17 cellular contexts compared by ENCODE assay signal in genomic region chr2:169160926-169161481, GRCh38.
DNase-seq lines count a peak whose midpoint lies in the region; ATAC-seq, FAIRE-seq and TF ChIP-seq lines count a peak whose summit lies in the region.
"Had no signal": no experiment of that assay in that cellular context is flagged by ENCODE, and none has a peak within 500 bp of the region (broad histone marks: within the 10 kb centered on the region; RNA-seq: fewer than 3 reads in every experiment).

No MANE protein-coding gene starts in this region.

- H3K27ac ChIP-seq in K562 (ENCODE audit: extremely low read depth, low read depth, low read length), result no peak overlapping the region
- H3K27ac ChIP-seq in foreskin keratinocyte, result no peak overlapping the region
- H3K27ac ChIP-seq in osteoblast (ENCODE audit: low read depth, low read length), result no peak overlapping the region
- H3K27ac ChIP-seq: A549 had no signal

- no peaks in the 10 kb centered on the region for H4K20me1 ChIP-seq in K562 (replicated peaks; ENCODE audit: control insufficient read depth, insufficient read depth, low read length)
- no peaks in the 10 kb centered on the region for H4K20me1 ChIP-seq in osteoblast (ENCODE audit: insufficient read depth, low read length)

- intact Hi-C loops in K562 (cut with micrococcal nuclease) (no loop called here), natural killer cell (cut with micrococcal nuclease) (no loop called here)

- H3K9me1 ChIP-seq in K562 (ENCODE audit: control insufficient read depth, insufficient read depth, low read length), result no peaks in the 10 kb centered on the region

- peak; percentile 53 for DNase-seq in HT1080 (ENCODE audit: low read depth)
- no peak for DNase-seq in K562 (ENCODE audit: extremely low read depth in 1 of 4, low spot score in 3 of 4)
- no peak for DNase-seq in foreskin keratinocyte
- no peak for DNase-seq in RKO (ENCODE audit: low spot score)
- no peak for DNase-seq in natural killer cell
- DNase-seq in GM19239 (ENCODE audit: insufficient read length, low spot score), result no peak
- no peak for DNase-seq in osteoblast (ENCODE audit: insufficient read length, low spot score, missing footprints)
- DNase-seq: CD8-positive, alpha-beta T cell; COR-L47; DND-41; GDM1; HCEC 1CT; HFFc6 had no signal

- no peaks in the 10 kb centered on the region for H3K9me3 Mint-ChIP-seq in natural killer cell
- H3K9me3 Mint-ChIP-seq: CD14-positive monocyte; CD8-positive, alpha-beta T cell had no signal

- no peak overlapping the region for H3K9ac ChIP-seq in K562 (ENCODE audit: insufficient read depth in 1 of 2, low read depth in 2 of 2, low read length in 2 of 2)

- in situ Hi-C loops in K562 (cut with MboI), result no loop called here

- TF ChIP-seq RAD21 in K562 (CRISPR knock-in tag; conservative IDR thresholded peaks at IDR 0.05 in 1 of 2, IDR thresholded peaks at IDR 0.05 in 1 of 2), result no peak

- H3K36me3 ChIP-seq in K562 (ENCODE audit: control insufficient read depth, insufficient read depth, low read length) (no peaks in the 10 kb centered on the region), osteoblast (ENCODE audit: insufficient read depth, low read length) (no peaks in the 10 kb centered on the region)

- no peak for TF ChIP-seq EP300 in K562 (IDR thresholded peaks at IDR 0.05; ENCODE audit: low read length)

- POLR2A ChIA-PET in K562 (lab: Yijun Ruan, JAX), result interaction anchor here (0.6 kb wide), 1 partner anchor 507 kb away, joined by 3 read pairs; no protein-coding TSS in a partner anchor

- no peak overlapping the region for H3K4me3 Mint-ChIP-seq in natural killer cell
- H3K4me3 Mint-ChIP-seq: CD14-positive monocyte; CD8-positive, alpha-beta T cell; HFFc6 had no signal

- H3K4me2 ChIP-seq in K562 (ENCODE audit: insufficient read depth, low read length) (no peak overlapping the region), osteoblast (ENCODE audit: insufficient read depth, low read length) (no peak overlapping the region)
- H3K4me2 ChIP-seq: A549 had no signal

- no peaks in the 10 kb centered on the region for H3K9me3 ChIP-seq in K562 (replicated peaks; ENCODE audit: control insufficient read depth, insufficient read depth, low read depth, low read length)
- H3K9me3 ChIP-seq in osteoblast (ENCODE audit: low read depth, low read length), result no peaks in the 10 kb centered on the region
- H3K9me3 ChIP-seq: A549 had no signal

- H3K4me3 ChIP-seq in K562 (no peak overlapping the region), osteoblast (ENCODE audit: insufficient read depth, low read length) (no peak overlapping the region)
- H3K4me3 ChIP-seq: A549 had no signal

- WGBS in K562 (ENCODE audit: insufficient coverage, low coverage, missing lambda C conversion rate), result 34% methylated on average over 2 of the region's 2 CpGs

- TF ChIP-seq CTCF in K562 (IDR thresholded peaks at IDR 0.05 in 2 of 3, conservative IDR thresholded peaks at IDR 0.05 in 1 of 3; ENCODE audit: insufficient read depth in 2 of 3, low read depth in 1 of 3, low read length in 3 of 3), result no peak
- no peak for TF ChIP-seq CTCF in foreskin keratinocyte (conservative IDR thresholded peaks at IDR 0.05)
- no peak for TF ChIP-seq CTCF in natural killer cell (IDR thresholded peaks at IDR 0.05)
- TF ChIP-seq CTCF in osteoblast (IDR thresholded peaks at IDR 0.05; ENCODE audit: extremely low read depth, low read depth, low read length), result no peak

- CTCF ChIA-PET in K562 (lab: Yijun Ruan, JAX; ENCODE audit: low intra/inter-chr PET ratio), result no interaction called here

- H3K27ac Mint-ChIP-seq in natural killer cell, result no peak overlapping the region
- H3K27ac Mint-ChIP-seq: CD8-positive, alpha-beta T cell; HFFc6 had no signal

- H2AFZ ChIP-seq in K562 (ENCODE audit: low read depth, low read length), result 0 out of 2 replicates have a peak overlapping the region, but pooled peaks have one; percentile 9
- no peak overlapping the region for H2AFZ ChIP-seq in osteoblast (ENCODE audit: low read length)

- H3K36me3 Mint-ChIP-seq in natural killer cell, result no peaks in the 10 kb centered on the region
- H3K36me3 Mint-ChIP-seq: CD14-positive monocyte; CD8-positive, alpha-beta T cell had no signal

- H3K27me3 Mint-ChIP-seq in natural killer cell (ENCODE audit: low read depth in 2 of 2), result peaks cover 14 to 48% of the 10 kb centered on the region in 2 donors

- TF ChIP-seq POLR2A in K562 (conservative IDR thresholded peaks at IDR 0.05), result no peak

- ATAC-seq in HG03175 (IDR thresholded peaks at IDR 0.05; ENCODE audit: unreplicated experiment) (peak; percentile 59), K562 (no peak), foreskin keratinocyte (peak; percentile 23), natural killer cell (no peak)
- ATAC-seq: A549; CD8-positive, alpha-beta T cell had no signal

- peaks cover 0 to 7% of the 10 kb centered on the region in 2 experiments; a peak in 4 of 5 replicates for H3K4me1 ChIP-seq in K562 (replicated peaks in 1 of 2; ENCODE audit: control insufficient read depth in 2 of 2, insufficient read depth in 2 of 2, low read length in 2 of 2)
- no peaks in the 10 kb centered on the region for H3K4me1 ChIP-seq in foreskin keratinocyte
- no peaks in the 10 kb centered on the region for H3K4me1 ChIP-seq in osteoblast (ENCODE audit: insufficient read depth, low read length)
- H3K4me1 ChIP-seq: A549 had no signal

- peaks cover 0 to 4% of the 10 kb centered on the region in 2 experiments; a peak in 1 of 5 replicates for H3K27me3 ChIP-seq in K562 (ENCODE audit: control insufficient read depth in 2 of 2, insufficient read depth in 2 of 2, low read length in 2 of 2)
- H3K27me3 ChIP-seq in foreskin keratinocyte, result peaks cover 26% of the 10 kb centered on the region
- peaks cover 3% of the 10 kb centered on the region for H3K27me3 ChIP-seq in osteoblast (ENCODE audit: insufficient read depth, low read length)

- no peaks in the 10 kb centered on the region for H3K4me1 Mint-ChIP-seq in natural killer cell
- H3K4me1 Mint-ChIP-seq: CD14-positive monocyte had no signal

- BruUV-seq in K562 (replicated peaks; lab: Mats Ljungman, UMichigan), result no TSS peak

- FAIRE-seq in K562 (lab: Jason Lieb, UNC) (no peak), GM19239 (lab: Jason Lieb, UNC) (no peak)
- FAIRE-seq: A549, GM12892 had no signal

- no peaks in the 10 kb centered on the region for H3K79me2 ChIP-seq in K562 (ENCODE audit: control insufficient read depth, insufficient read depth, low read length)
- H3K79me2 ChIP-seq in osteoblast (ENCODE audit: insufficient read depth, low read length), result no peaks in the 10 kb centered on the region

TF ChIP-seq in K562, 482 proteins besides CTCF, POLR2A, EP300 and RAD21:
- TF ChIP-seq RBM25 (IDR thresholded peaks at IDR 0.05; ENCODE audit: low read depth, low read length, severe bottlenecking), result no peak
- TF ChIP-seq THRA (IDR thresholded peaks at IDR 0.05), result no peak
- TF ChIP-seq KLF16 (IDR thresholded peaks at IDR 0.05), result no peak
- no peak for TF ChIP-seq ETS2 (tag; IDR thresholded peaks at IDR 0.05; ENCODE audit: borderline replicate concordance, poor library complexity, severe bottlenecking)
- no peak for TF ChIP-seq ZNF354B (CRISPR knock-in tag; IDR thresholded peaks at IDR 0.05)
- TF ChIP-seq NFATC3 (IDR thresholded peaks at IDR 0.05), result no peak
- TF ChIP-seq JUNB (CRISPR knock-in tag; conservative IDR thresholded peaks at IDR 0.05), result no peak
- TF ChIP-seq, protein P1, sequence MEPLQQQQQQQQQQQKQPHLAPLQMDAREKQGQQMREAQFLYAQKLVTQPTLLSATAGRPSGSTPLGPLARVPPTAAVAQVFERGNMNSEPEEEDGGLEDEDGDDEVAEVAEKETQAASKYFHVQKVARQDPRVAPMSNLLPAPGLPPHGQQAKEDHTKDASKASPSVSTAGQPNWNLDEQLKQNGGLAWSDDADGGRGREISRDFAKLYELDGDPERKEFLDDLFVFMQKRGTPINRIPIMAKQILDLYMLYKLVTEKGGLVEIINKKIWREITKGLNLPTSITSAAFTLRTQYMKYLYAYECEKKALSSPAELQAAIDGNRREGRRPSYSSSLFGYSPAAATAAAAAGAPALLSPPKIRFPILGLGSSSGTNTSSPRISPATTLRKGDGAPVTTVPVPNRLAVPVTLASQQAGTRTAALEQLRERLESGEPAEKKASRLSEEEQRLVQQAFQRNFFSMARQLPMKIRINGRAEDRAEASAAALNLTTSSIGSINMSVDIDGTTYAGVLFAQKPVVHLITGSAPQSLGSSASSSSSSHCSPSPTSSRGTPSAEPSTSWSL (CRISPR knock-in tag; IDR thresholded peaks at IDR 0.05; ENCODE audit: borderline replicate concordance), result no peak
- TF ChIP-seq L3MBTL2 (IDR thresholded peaks at IDR 0.05), result no peak
- no peak for TF ChIP-seq GABPB1 (CRISPR knock-in tag; IDR thresholded peaks at IDR 0.05)

Comparison
In these comparisons a context has a peak if more than half of its experiments do, and no peak if none do; other contexts are left out.
1. ATAC-seq: peak in HG03175 (single experiment) and foreskin keratinocyte (single experiment); none in K562 (single experiment) and natural killer cell (0 of 3).